Comparison of ENCODE assay signal across 9 cellular contexts in the genomic region with DNA sequence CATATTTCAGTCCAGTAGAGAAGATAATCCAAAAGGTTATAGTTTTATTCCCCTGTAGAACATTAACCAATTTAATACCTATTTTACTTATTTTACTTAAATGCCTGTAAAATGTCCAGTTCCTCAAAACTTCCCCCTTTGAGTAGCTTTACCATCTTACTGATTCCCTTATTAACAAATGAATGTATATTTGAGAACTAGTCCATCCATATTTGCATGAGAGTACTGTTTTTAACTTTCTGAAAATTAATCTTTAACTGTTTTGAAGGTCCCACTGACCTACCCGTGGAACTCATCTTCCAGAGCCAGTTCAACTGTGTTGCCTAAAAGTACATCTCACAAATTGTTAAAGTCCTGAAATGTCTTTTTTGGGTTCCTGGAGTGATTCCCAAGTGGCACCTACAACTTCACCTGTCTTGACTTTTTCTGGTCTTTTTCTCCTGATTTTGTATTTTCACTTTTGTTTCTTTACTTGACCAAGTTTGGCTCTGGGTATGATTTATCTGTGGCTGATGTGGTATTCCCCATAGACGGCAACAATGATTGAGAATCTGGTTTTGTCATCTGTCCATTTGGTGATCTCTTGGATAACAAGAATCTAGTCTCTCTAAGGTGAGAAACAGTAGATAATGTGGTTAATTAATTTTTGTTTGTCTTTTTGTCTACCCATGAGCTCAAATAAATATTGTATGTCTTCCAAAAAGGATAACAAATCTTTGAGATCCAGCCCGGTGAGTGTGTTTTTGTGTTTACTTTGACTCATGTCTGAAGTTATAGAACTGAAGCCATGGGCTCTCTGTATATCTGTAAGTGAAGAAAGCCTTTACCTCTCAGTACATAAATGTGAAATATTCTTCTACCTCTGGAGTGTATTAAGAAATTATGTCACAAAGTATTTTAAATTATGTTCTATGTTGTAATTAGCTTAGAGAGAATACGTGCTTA.
DNase-seq lines count a peak whose midpoint lies in the region; ATAC-seq and TF ChIP-seq lines count a peak whose summit lies in the region.
"Had no signal": no experiment of that assay in that cellular context is flagged by ENCODE, and none has a peak within 500 bp of the region (broad histone marks: within the 10 kb centered on the region; RNA-seq: fewer than 3 reads in every experiment).

No MANE protein-coding gene starts in this region.

- ATAC-seq in activated naive CD4-positive, alpha-beta T cell treated with anti-CD3 and anti-CD28 coated beads, Interleukin-2, amount 50 U/mL, for 72 hours: peak; percentile 82 to 85
- ATAC-seq in HG02610 (IDR thresholded peaks at IDR 0.05; ENCODE audit: unreplicated experiment): peak; percentile 77

- H3K9me3 ChIP-seq in transverse colon (no peaks in the 10 kb centered on the region), spleen (no peaks in the 10 kb centered on the region)

- in situ Hi-C loops in transverse colon (cut with MboI; ENCODE audit: low pct_ligation_motif_present in 1 of 4, low pct_unique_long_range_greater_than_20kb in 1 of 4, low sequenced_read_pairs in 3 of 4): no loop called here

- peaks cover 8 to 13% of the 10 kb centered on the region in 2 donors for H3K36me3 Mint-ChIP-seq in activated naive CD4-positive, alpha-beta T cell treated with anti-CD3 and anti-CD28 coated beads, Interleukin-2, amount 50 U/mL, for 72 hours
- H3K36me3 Mint-ChIP-seq: neural progenitor cell had no signal

- DNase-seq in activated naive CD4-positive, alpha-beta T cell treated with anti-CD3 and anti-CD28 coated beads, Interleukin-2, amount 50 U/mL, for 72 hours (ENCODE audit: low spot score in 2 of 2): no peak
- DNase-seq in activated naive CD4-positive, alpha-beta T cell treated with Interleukin-2 at 50 U/mL for 16 hours: no peak
- DNase-seq in HT-29 (ENCODE audit: low spot score) (peak; percentile 23), transverse colon (no peak), NCI-H187 treated with DMSO at 0.1 percent for 48 hours (lab: John Stamatoyannopoulos, UW) (no peak), spleen (no peak), NCI-H446 treated with DMSO at 0.1 percent for 48 hours (lab: John Stamatoyannopoulos, UW) (no peak)

- H3K27me3 ChIP-seq in transverse colon (no peaks in the 10 kb centered on the region), spleen (replicated peaks in 1 of 7) (no peaks in the 10 kb centered on the region)
- H3K27me3 ChIP-seq: neural progenitor cell had no signal

- H3K27ac Mint-ChIP-seq in activated naive CD4-positive, alpha-beta T cell treated with anti-CD3 and anti-CD28 coated beads, Interleukin-2, amount 50 U/mL, for 72 hours: peak overlapping the region in 1 of 2 donors; percentile 64
- H3K27ac Mint-ChIP-seq: neural progenitor cell had no signal

- H3K27ac ChIP-seq in transverse colon (peak overlapping the region in 3 of 4 donors; percentile 41 to 51 (median 50)), spleen (peak overlapping the region in 4 of 8 donors; percentile 48 to 72 (median 56))
- H3K27ac ChIP-seq: neural progenitor cell had no signal

- peaks cover 0 to 9% of the 10 kb centered on the region in 2 donors for H3K9me3 Mint-ChIP-seq in activated naive CD4-positive, alpha-beta T cell treated with anti-CD3 and anti-CD28 coated beads, Interleukin-2, amount 50 U/mL, for 72 hours
- H3K9me3 Mint-ChIP-seq: neural progenitor cell had no signal

- TF ChIP-seq POLR2A in transverse colon (IDR thresholded peaks at IDR 0.05) (no peak), spleen (IDR thresholded peaks at IDR 0.05) (no peak)

- H3K4me3 ChIP-seq in transverse colon (no peak overlapping the region), spleen (no peak overlapping the region)
- H3K4me3 ChIP-seq: neural progenitor cell had no signal

- WGBS in transverse colon (ENCODE audit: low coverage in 1 of 2), 2 donors: 58 to 71% methylated on average over 4 of the region's 4 CpGs
- WGBS in spleen, 5 donors: 80 to 89% (median 83%) methylated on average over 4 of the region's 4 CpGs

- intact Hi-C loops in transverse colon (cut with DNase I; ENCODE audit: low total_unique reads) (no loop called here), spleen (cut with DNase I; ENCODE audit: low total_unique reads) (no loop called here)

- peaks cover 0 to 52% (median 15%) of the 10 kb centered on the region in 4 donors for H3K4me1 ChIP-seq in transverse colon
- peaks cover 0 to 54% (median 13%) of the 10 kb centered on the region in 6 donors for H3K4me1 ChIP-seq in spleen
- H3K4me1 ChIP-seq: neural progenitor cell had no signal

- TF ChIP-seq CTCF in transverse colon (IDR thresholded peaks at IDR 0.05) (no peak), spleen (IDR thresholded peaks at IDR 0.05 in 8 of 11, conservative IDR thresholded peaks at IDR 0.05 in 3 of 11) (no peak)

- no peak for TF ChIP-seq EP300 in transverse colon (IDR thresholded peaks at IDR 0.05; ENCODE audit: low read depth)

- H3K36me3 ChIP-seq in transverse colon (no peaks in the 10 kb centered on the region), spleen (no peaks in the 10 kb centered on the region)
- H3K36me3 ChIP-seq: neural progenitor cell had no signal
